Comparison of ENCODE assay signal across 1 cellular context in genomic region chr7:131224996-131225395, GRCh38.
TF ChIP-seq lines count a peak whose summit lies in the region.

No MANE protein-coding gene starts in this region.

TF ChIP-seq in HepG2, 621 proteins besides CTCF, POLR2A, EP300 and RAD21 (continued from another document):
- TF ChIP-seq ZNF407 (CRISPR knock-in tag; IDR thresholded peaks at IDR 0.05; ENCODE audit: not compliant biosample characterization), result no peak
- TF ChIP-seq CENPX (CRISPR knock-in tag; IDR thresholded peaks at IDR 0.05), result no peak
- no peak for TF ChIP-seq BATF2 (CRISPR knock-in tag; IDR thresholded peaks at IDR 0.05)
- TF ChIP-seq JUND (CRISPR knock-in tag; IDR thresholded peaks at IDR 0.05), result no peak
- no peak for TF ChIP-seq ZNF44 (CRISPR knock-in tag; IDR thresholded peaks at IDR 0.05)
- TF ChIP-seq STAT5B (CRISPR knock-in tag; IDR thresholded peaks at IDR 0.05), result no peak
- no peak for TF ChIP-seq TRIM22 (IDR thresholded peaks at IDR 0.05)
- TF ChIP-seq KLF6 (CRISPR knock-in tag; IDR thresholded peaks at IDR 0.05), result no peak
- TF ChIP-seq ZBTB10 (CRISPR knock-in tag; IDR thresholded peaks at IDR 0.05; ENCODE audit: borderline replicate concordance), result no peak
- TF ChIP-seq TIGD3 (CRISPR knock-in tag; IDR thresholded peaks at IDR 0.05; ENCODE audit: borderline replicate concordance), result no peak
